8 cellular contexts compared by ENCODE assay signal in the genomic region with DNA sequence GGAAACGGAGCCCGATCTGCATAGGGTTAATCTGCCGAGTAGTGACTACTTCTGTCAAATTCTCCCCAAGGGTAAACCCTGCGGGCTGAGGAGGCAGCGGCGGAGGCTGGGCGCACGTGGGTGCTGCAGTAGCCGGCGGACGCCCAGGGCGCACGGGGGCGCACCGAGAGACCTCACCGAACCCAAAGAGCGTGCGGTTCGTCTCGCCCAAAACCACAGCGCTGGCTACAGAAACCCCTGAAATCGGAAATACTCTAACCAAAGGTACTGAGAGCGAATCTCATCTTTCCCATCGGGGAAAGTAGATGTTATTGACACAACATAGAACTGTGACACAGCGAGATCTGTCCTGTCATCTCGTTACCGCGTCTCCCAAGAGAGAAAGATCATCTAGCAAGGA. TPM values are rescaled to one million over a fixed set of nuclear protein-coding genes. Genes with fewer than 3 reads are reported as not detected.
DNase-seq lines count a peak whose midpoint lies in the region; ATAC-seq and TF ChIP-seq lines count a peak whose summit lies in the region.

No MANE protein-coding gene starts in this region.

- peak overlapping the region; percentile 31 for H3K4me3 Mint-ChIP-seq in activated naive CD4-positive, alpha-beta T cell treated with anti-CD3 and anti-CD28 coated beads, Interleukin-2, amount 50 U/mL, for 24 hours

- intact Hi-C loops in left lung (cut with DNase I): no loop called here

- peaks cover 34% of the 10 kb centered on the region for H3K27me3 Mint-ChIP-seq in activated naive CD4-positive, alpha-beta T cell treated with anti-CD3 and anti-CD28 coated beads, Interleukin-2, amount 50 U/mL, for 24 hours

- H3K27ac ChIP-seq in left lung (no peak overlapping the region), suprapubic skin (no peak overlapping the region)

- peak in 1 of 2 donors; percentile 10 for TF ChIP-seq CTCF in left lung (IDR thresholded peaks at IDR 0.05)
- no peak for TF ChIP-seq CTCF in suprapubic skin (IDR thresholded peaks at IDR 0.05)

- H3K36me3 Mint-ChIP-seq in activated naive CD4-positive, alpha-beta T cell treated with anti-CD3 and anti-CD28 coated beads, Interleukin-2, amount 50 U/mL, for 24 hours: peaks cover 10% of the 10 kb centered on the region

- H3K36me3 ChIP-seq in left lung (no peaks in the 10 kb centered on the region), suprapubic skin (no peaks in the 10 kb centered on the region)

- H3K27me3 ChIP-seq in left lung (peaks cover 0 to 39% of the 10 kb centered on the region in 2 donors), suprapubic skin (peaks cover 31% of the 10 kb centered on the region)

- no peaks in the 10 kb centered on the region for H3K9me3 ChIP-seq in left lung
- H3K9me3 ChIP-seq in suprapubic skin: no peaks in the 10 kb centered on the region

- H3K4me3 ChIP-seq in left lung (peak overlapping the region; percentile 10), suprapubic skin (peak overlapping the region; percentile 1)

- ATAC-seq in HG03139 (IDR thresholded peaks at IDR 0.05; ENCODE audit: unreplicated experiment) (peak; percentile 60), left lung (peak; percentile 90), HG02623 (IDR thresholded peaks at IDR 0.05; ENCODE audit: unreplicated experiment) (no peak)

- H3K9me3 Mint-ChIP-seq in activated naive CD4-positive, alpha-beta T cell treated with anti-CD3 and anti-CD28 coated beads, Interleukin-2, amount 50 U/mL, for 24 hours: no peaks in the 10 kb centered on the region

- TF ChIP-seq EP300 in suprapubic skin (IDR thresholded peaks at IDR 0.05): no peak

- H3K4me1 Mint-ChIP-seq in activated naive CD4-positive, alpha-beta T cell treated with anti-CD3 and anti-CD28 coated beads, Interleukin-2, amount 50 U/mL, for 24 hours: peaks cover 16% of the 10 kb centered on the region

- no peak for TF ChIP-seq POLR2A in suprapubic skin (IDR thresholded peaks at IDR 0.05)

- H3K4me1 ChIP-seq in left lung (no peaks in the 10 kb centered on the region), suprapubic skin (peaks cover 6% of the 10 kb centered on the region)

- DNase-seq in NCI-H1105 treated with DMSO at 0.1 percent for 48 hours (lab: John Stamatoyannopoulos, UW) (peak; percentile 9), NCI-H1105 (lab: John Stamatoyannopoulos, UW) (no peak), left lung (peak; percentile 49 to 87), suprapubic skin (ENCODE audit: low spot score in 2 of 2) (no peak), NCI-H510A treated with DMSO at 0.1 percent for 48 hours (lab: John Stamatoyannopoulos, UW) (no peak)

- H3K27ac Mint-ChIP-seq in activated naive CD4-positive, alpha-beta T cell treated with anti-CD3 and anti-CD28 coated beads, Interleukin-2, amount 50 U/mL, for 24 hours: no peak overlapping the region

- 12% methylated on average over 28 of the region's 28 CpGs for WGBS in suprapubic skin

RNA-seq across cellular contexts. Expression of a gene that starts 56.0 kb away (rescaled TPM):
- total RNA-seq in left lung (10 to 100 TPM; 12.7 to 19.2 TPM), suprapubic skin (1 to 10 TPM; 1.7 to 6.0 (median 3.2) TPM)

Comparison
In these comparisons a context has a peak if more than half of its experiments do, and no peak if none do; other contexts are left out.
1. DNase-seq: peak in NCI-H1105 treated with DMSO at 0.1 percent for 48 hours (single experiment) and left lung (2 of 2); none in NCI-H1105 (single experiment), suprapubic skin (0 of 2) and NCI-H510A treated with DMSO at 0.1 percent for 48 hours (single experiment).